In the genomic region with DNA sequence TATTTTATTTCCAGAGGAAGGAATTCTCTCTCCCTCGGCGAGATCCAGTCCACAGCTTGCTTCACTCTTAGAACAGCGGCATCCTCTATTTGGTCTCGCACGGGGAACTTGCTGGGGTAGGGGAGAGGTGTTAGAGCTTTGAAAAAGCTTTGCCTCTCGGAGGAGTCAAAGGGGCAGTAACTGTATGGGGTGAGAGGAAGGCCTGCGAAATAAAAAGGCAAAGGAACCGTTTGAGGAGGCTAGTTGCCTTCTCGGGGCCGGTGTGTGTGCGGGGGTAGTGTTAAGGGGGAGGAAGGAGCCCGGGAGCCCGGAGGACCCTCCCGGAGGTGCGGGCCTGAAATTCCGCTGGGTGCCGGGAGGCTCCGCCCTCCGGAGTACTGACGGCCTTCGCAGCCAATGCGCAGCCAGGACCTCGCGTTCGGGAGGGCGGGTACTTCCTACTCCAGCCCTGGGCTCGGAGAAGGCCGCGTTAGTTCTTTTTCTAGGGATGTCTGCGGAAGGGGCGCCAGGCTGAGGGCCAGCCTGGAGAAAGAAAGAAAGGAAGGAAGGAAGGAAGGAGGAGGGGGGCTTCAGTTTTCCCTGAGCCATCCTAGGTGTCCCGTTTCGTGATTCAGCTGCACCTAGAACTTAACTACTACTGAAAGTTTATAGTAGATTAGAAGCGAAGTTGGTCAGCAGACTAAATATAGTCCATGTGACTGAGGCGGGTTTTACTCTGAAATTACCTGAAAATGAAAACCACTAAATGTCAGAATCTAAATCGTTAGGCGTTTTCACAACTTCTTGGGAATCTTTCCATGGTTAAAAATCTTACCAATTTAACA, we compare ENCODE assay signal across 8 cellular contexts. TPM values are rescaled to one million over a fixed set of nuclear protein-coding genes. Genes with fewer than 3 reads are reported as not detected.
DNase-seq lines count a peak whose midpoint lies in the region; ATAC-seq and TF ChIP-seq lines count a peak whose summit lies in the region.

No MANE protein-coding gene starts in this region.

- no peaks in the 10 kb centered on the region for H3K36me3 ChIP-seq in BJ (ENCODE audit: control insufficient read depth, insufficient read depth, low read length)

- TF ChIP-seq CTCF in BJ (IDR thresholded peaks at IDR 0.05; ENCODE audit: insufficient read depth, low read depth, low read length) (no peak), choroid plexus epithelial cell (conservative IDR thresholded peaks at IDR 0.05; ENCODE audit: low read depth, low read length) (no peak)

- peak overlapping the region; percentile 94 for H3K27ac ChIP-seq in layer of hippocampus (ENCODE audit: low read depth, low read length)

- DNase-seq in BJ (ENCODE audit: low read depth) (no peak), NCI-H510A treated with DMSO at 0.1 percent for 48 hours (lab: John Stamatoyannopoulos, UW) (peak; percentile 90), choroid plexus epithelial cell (ENCODE audit: low read depth) (peak; percentile 93)
- peak; percentile 74 to 78 for DNase-seq in activated CD4-positive, alpha-beta T cell treated with anti-CD3 and anti-CD28 coated beads for 24 hours (ENCODE audit: low read depth in 2 of 2)
- peak; percentile 62 to 83 (median 76) for DNase-seq in stimulated activated CD4-positive, alpha-beta T cell treated with anti-CD3 and anti-CD28 coated beads, Interleukin-1b, Interleukin-23, amount 100 ng/mL, for 24 hours (ENCODE audit: low read depth in 4 of 4, low spot score in 1 of 4)

- CTCF ChIA-PET in BJ (lab: Yijun Ruan, JAX) = interaction anchor here (0.7 to 1.3 kb wide), 7 partner anchors 33 to 527 kb away, joined by 3 to 4 read pairs (median 4); no protein-coding TSS in a partner anchor

- H3K4me3 ChIP-seq in BJ (ENCODE audit: low read depth, low read length) (peak overlapping the region; percentile 56), choroid plexus epithelial cell (ENCODE audit: low read depth, low read length) (peak overlapping the region; percentile 82)

- peak; percentile 81 for ATAC-seq in GM19324 (IDR thresholded peaks at IDR 0.05; ENCODE audit: low FRiP score, unreplicated experiment)
- peak; percentile 56 for ATAC-seq in HG03457 (IDR thresholded peaks at IDR 0.05; ENCODE audit: unreplicated experiment)

- POLR2A ChIA-PET in BJ (lab: Charles Lee) = interaction anchor here (1.3 to 1.4 kb wide), 2 partner anchors 57 to 513 kb away, joined by 3 to 4 read pairs; no protein-coding TSS in a partner anchor

- H3K27me3 ChIP-seq in BJ (ENCODE audit: control insufficient read depth, insufficient read depth, low read length) (no peaks in the 10 kb centered on the region), layer of hippocampus (ENCODE audit: control insufficient read depth, insufficient read depth, low read length) (no peaks in the 10 kb centered on the region)

RNA-seq across cellular contexts. Expression of a gene that starts 2.2 kb away (rescaled TPM):
- polyA plus RNA-seq in BJ (2011; rRNA removed) = 428 and 674 TPM in 2 replicates
- polyA minus RNA-seq in BJ (2011; rRNA and poly(A)+ RNA removed) = 254 and 271 TPM in 2 replicates
